11 cellular contexts compared by ENCODE assay signal in the genomic region with DNA sequence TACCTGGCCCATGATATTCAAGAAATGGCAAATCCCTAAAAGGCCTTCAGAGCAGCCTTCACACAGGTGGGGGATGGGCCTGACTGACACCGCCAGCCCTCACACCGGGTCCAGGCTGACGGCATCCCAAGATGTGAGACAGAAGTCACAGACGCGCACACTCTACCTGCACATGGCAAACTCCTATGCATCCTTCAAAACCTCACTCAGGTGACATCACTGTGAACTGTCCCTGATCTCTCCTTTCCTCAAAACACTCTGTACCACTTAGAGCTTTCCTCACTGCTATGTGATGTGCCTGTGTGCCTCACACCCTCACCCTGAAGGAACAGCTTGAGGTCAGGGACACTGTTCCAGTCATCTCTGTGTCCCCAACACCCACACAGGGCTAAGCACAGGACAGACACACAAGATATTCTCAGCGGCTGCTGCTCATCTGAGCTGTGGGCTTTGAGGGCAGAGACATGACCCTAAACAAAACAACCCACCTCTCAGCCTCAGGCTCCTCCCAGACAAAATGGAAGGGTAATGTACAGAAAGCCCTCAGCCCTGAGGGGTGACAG. TPM values are rescaled to one million over a fixed set of nuclear protein-coding genes. Genes with fewer than 3 reads are reported as not detected.
DNase-seq lines count a peak whose midpoint lies in the region; ATAC-seq and TF ChIP-seq lines count a peak whose summit lies in the region.
"Had no signal": no experiment of that assay in that cellular context is flagged by ENCODE, and none has a peak within 500 bp of the region (broad histone marks: within the 10 kb centered on the region; RNA-seq: fewer than 3 reads in every experiment).

No MANE protein-coding gene starts in this region.

- BruUV-seq in MCF 10A (replicated peaks; lab: Mats Ljungman, UMichigan): no TSS peak
- BruUV-seq in mammary epithelial cell (replicated peaks; lab: Mats Ljungman, UMichigan): no TSS peak

- H3K9me3 ChIP-seq in mammary epithelial cell (replicated peaks; ENCODE audit: insufficient read depth, low read length): no peaks in the 10 kb centered on the region
- no peaks in the 10 kb centered on the region for H3K9me3 ChIP-seq in naive thymus-derived CD4-positive, alpha-beta T cell (ENCODE audit: control insufficient read depth in 2 of 3, low read length in 3 of 3)
- H3K9me3 ChIP-seq in vagina: no peaks in the 10 kb centered on the region
- H3K9me3 ChIP-seq: esophagus muscularis mucosa had no signal

- H2AFZ ChIP-seq in mammary epithelial cell (ENCODE audit: low read depth, low read length): no peak overlapping the region

- H3K27me3 ChIP-seq in mammary epithelial cell (ENCODE audit: insufficient read depth, low read length): no peaks in the 10 kb centered on the region
- H3K27me3 ChIP-seq in naive thymus-derived CD4-positive, alpha-beta T cell (ENCODE audit: control insufficient read depth in 2 of 2, insufficient read depth in 2 of 2, low read length in 2 of 2): no peaks in the 10 kb centered on the region
- H3K27me3 ChIP-seq in vagina: no peaks in the 10 kb centered on the region
- H3K27me3 ChIP-seq: esophagus muscularis mucosa had no signal

- H3K36me3 Mint-ChIP-seq in MCF 10A (ENCODE audit: insufficient read depth, unreplicated experiment): peaks cover 6% of the 10 kb centered on the region
- peaks cover 8% of the 10 kb centered on the region for H3K36me3 Mint-ChIP-seq in activated naive CD8-positive, alpha-beta T cell treated with anti-CD3 and anti-CD28 coated beads for 36 hours
- H3K36me3 Mint-ChIP-seq in naive thymus-derived CD4-positive, alpha-beta T cell: peaks cover 0 to 12% (median 4%) of the 10 kb centered on the region in 5 donors

- H3K27me3 Mint-ChIP-seq in MCF 10A (ENCODE audit: insufficient read depth, unreplicated experiment): no peaks in the 10 kb centered on the region
- H3K27me3 Mint-ChIP-seq in activated naive CD8-positive, alpha-beta T cell treated with anti-CD3 and anti-CD28 coated beads for 36 hours: no peaks in the 10 kb centered on the region
- H3K27me3 Mint-ChIP-seq in naive thymus-derived CD4-positive, alpha-beta T cell: no peaks in the 10 kb centered on the region

- in situ Hi-C loops in mammary epithelial cell (cut with MboI; ENCODE audit: low sequenced_read_pairs in 2 of 2): no loop called here

- H3K27ac Mint-ChIP-seq in MCF 10A (ENCODE audit: low read depth, unreplicated experiment): peak overlapping the region; percentile 63
- H3K27ac Mint-ChIP-seq in activated naive CD8-positive, alpha-beta T cell treated with anti-CD3 and anti-CD28 coated beads for 36 hours: peak overlapping the region; percentile 95
- peak overlapping the region; percentile 94 to 99 (median 98) for H3K27ac Mint-ChIP-seq in naive thymus-derived CD4-positive, alpha-beta T cell

- POLR2A ChIA-PET in MCF 10A (lab: Yijun Ruan, JAX): interaction anchor here (1.3 kb wide), 1 partner anchor 26 kb away, joined by 3 read pairs; no protein-coding TSS in a partner anchor
- POLR2A ChIA-PET in naive thymus-derived CD4-positive, alpha-beta T cell (lab: Charles Lee): interaction anchor here (2.0 to 4.2 kb wide), 4 partner anchors 12 to 27 kb away, joined by 6 to 21 read pairs (median 8); a partner anchor contains a TSS

- H3K79me2 ChIP-seq in mammary epithelial cell (ENCODE audit: insufficient read depth, low read length): no peaks in the 10 kb centered on the region

- H3K27ac ChIP-seq in mammary epithelial cell (ENCODE audit: insufficient read depth, low read depth, low read length) (no peak overlapping the region), vagina (peak overlapping the region; percentile 95)
- peak overlapping the region; percentile 89 for H3K27ac ChIP-seq in naive thymus-derived CD4-positive, alpha-beta T cell (ENCODE audit: low read depth, low read length)
- H3K27ac ChIP-seq: esophagus muscularis mucosa had no signal

- intact Hi-C loops in MCF 10A (cut with micrococcal nuclease) (no loop called here), mammary epithelial cell (cut with micrococcal nuclease) (no loop called here), vagina (cut with DNase I) (no loop called here)
- intact Hi-C loops in naive thymus-derived CD4-positive, alpha-beta T cell (cut with micrococcal nuclease): no loop called here

- H3K9me3 Mint-ChIP-seq in MCF 10A (ENCODE audit: unreplicated experiment): no peaks in the 10 kb centered on the region
- H3K9me3 Mint-ChIP-seq in activated naive CD8-positive, alpha-beta T cell treated with anti-CD3 and anti-CD28 coated beads for 36 hours: no peaks in the 10 kb centered on the region
- no peaks in the 10 kb centered on the region for H3K9me3 Mint-ChIP-seq in naive thymus-derived CD4-positive, alpha-beta T cell

- ATAC-seq in naive thymus-derived CD4-positive, alpha-beta T cell: no peak

- CTCF ChIA-PET in MCF 10A (lab: Yijun Ruan, JAX): interaction anchor here (0.5 to 1.9 kb wide), 3 partner anchors 10 to 71 kb away, joined by 3 to 7 read pairs (median 4); no protein-coding TSS in a partner anchor
- CTCF ChIA-PET in mammary epithelial cell (lab: Charles Lee; ENCODE audit: low non-redundant PET): no interaction called here
- CTCF ChIA-PET in naive thymus-derived CD4-positive, alpha-beta T cell (lab: Charles Lee): interaction anchor here (1.1 to 2.5 kb wide), 4 partner anchors 8 to 29 kb away, joined by 3 to 9 read pairs (median 6); no protein-coding TSS in a partner anchor

- no peaks in the 10 kb centered on the region for H3K36me3 ChIP-seq in mammary epithelial cell (ENCODE audit: insufficient read depth, low read length)
- H3K36me3 ChIP-seq in naive thymus-derived CD4-positive, alpha-beta T cell (ENCODE audit: control insufficient read depth in 2 of 3, insufficient read depth in 3 of 3, low read length in 3 of 3): peaks cover 0 to 25% (median 3%) of the 10 kb centered on the region in 3 experiments
- H3K36me3 ChIP-seq in vagina: no peaks in the 10 kb centered on the region
- H3K36me3 ChIP-seq: esophagus muscularis mucosa had no signal

- H3K4me1 ChIP-seq in mammary epithelial cell (ENCODE audit: insufficient read depth, low read length) (peaks cover 3% of the 10 kb centered on the region), vagina (peaks cover 94% of the 10 kb centered on the region)
- peaks cover 63 to 75% of the 10 kb centered on the region in 2 donors for H3K4me1 ChIP-seq in naive thymus-derived CD4-positive, alpha-beta T cell (ENCODE audit: control insufficient read depth in 2 of 2, insufficient read depth in 2 of 2, low read length in 2 of 2)

- no peak overlapping the region for H3K4me3 Mint-ChIP-seq in MCF 10A (ENCODE audit: unreplicated experiment)
- peak overlapping the region; percentile 90 for H3K4me3 Mint-ChIP-seq in activated naive CD8-positive, alpha-beta T cell treated with anti-CD3 and anti-CD28 coated beads for 36 hours
- peak overlapping the region; percentile 89 to 97 (median 94) for H3K4me3 Mint-ChIP-seq in naive thymus-derived CD4-positive, alpha-beta T cell

- no peaks in the 10 kb centered on the region for H4K20me1 ChIP-seq in mammary epithelial cell (ENCODE audit: insufficient read depth, low read length)

- H3K9ac ChIP-seq in mammary epithelial cell (ENCODE audit: insufficient read depth, low read length): no peak overlapping the region

- DNase-seq in MCF 10A (ENCODE audit: unreplicated experiment): no peak
- no peak for DNase-seq in mammary epithelial cell
- peak; percentile 18 for DNase-seq in activated naive CD8-positive, alpha-beta T cell treated with anti-CD3 and anti-CD28 coated beads for 36 hours
- no peak for DNase-seq in naive thymus-derived CD4-positive, alpha-beta T cell
- DNase-seq in vagina (ENCODE audit: extremely low spot score in 2 of 2): no peak
- DNase-seq in AG20443 (ENCODE audit: low spot score): no peak
- no peak for DNase-seq in NCI-H748 treated with DMSO at 0.1 percent for 48 hours (lab: John Stamatoyannopoulos, UW)
- no peak for DNase-seq in midbrain (lab: John Stamatoyannopoulos, UW)
- DNase-seq: GDM1, NCI-H1436 treated with DMSO at 0.1 percent for 48 hours had no signal

- H3K4me3 ChIP-seq in mammary epithelial cell (replicated peaks in 1 of 3; ENCODE audit: insufficient read depth in 1 of 3, low read depth in 2 of 3, low read length in 3 of 3) (no peak overlapping the region), vagina (no peak overlapping the region)
- peak overlapping the region; percentile 99 for H3K4me3 ChIP-seq in naive thymus-derived CD4-positive, alpha-beta T cell (ENCODE audit: low read length)
- H3K4me3 ChIP-seq: esophagus muscularis mucosa had no signal

- 94% methylated on average over 6 of the region's 6 CpGs for WGBS in mammary epithelial cell (ENCODE audit: low coverage, missing lambda C conversion rate)

- no peak overlapping the region for H3K4me2 ChIP-seq in mammary epithelial cell (ENCODE audit: insufficient read depth, low read depth, low read length)

- dilution Hi-C loops in mammary epithelial cell (cut with HindIII; ENCODE audit: low sequenced_read_pairs): loop anchor here (5.0 kb wide), 1 partner anchor 98 kb away; no protein-coding TSS in a partner anchor

- peaks cover 48% of the 10 kb centered on the region for H3K4me1 Mint-ChIP-seq in MCF 10A (ENCODE audit: insufficient read depth, unreplicated experiment)
- peaks cover 60% of the 10 kb centered on the region for H3K4me1 Mint-ChIP-seq in activated naive CD8-positive, alpha-beta T cell treated with anti-CD3 and anti-CD28 coated beads for 36 hours
- H3K4me1 Mint-ChIP-seq in naive thymus-derived CD4-positive, alpha-beta T cell: peaks cover 63 to 87% (median 78%) of the 10 kb centered on the region in 7 donors

- TF ChIP-seq CTCF in MCF 10A (IDR thresholded peaks at IDR 0.05; ENCODE audit: unreplicated experiment): no peak
- TF ChIP-seq CTCF in mammary epithelial cell (conservative IDR thresholded peaks at IDR 0.05 in 1 of 2, IDR thresholded peaks at IDR 0.05 in 1 of 2; ENCODE audit: extremely low read depth in 1 of 2, insufficient read depth in 1 of 2, low read depth in 1 of 2, low read length in 2 of 2): no peak
- no peak for TF ChIP-seq CTCF in vagina (IDR thresholded peaks at IDR 0.05)

- TF ChIP-seq POLR2A in vagina (IDR thresholded peaks at IDR 0.05): no peak

RNA-seq across cellular contexts. Expression of a gene that starts 27.5 kb away (rescaled TPM):
- total RNA-seq in MCF 10A (2022) (22.4 and 29.6 TPM in 2 replicates), mammary epithelial cell (1 to 10 TPM; 5.1 to 7.3 TPM), vagina (60.9 TPM)
- polyA plus RNA-seq in mammary epithelial cell: 0.88 TPM
- polyA minus RNA-seq in mammary epithelial cell: not detected
- 100 to 1,000 TPM in 1 of 2 experiments, 10 to 100 TPM in 1; 98.8 to 101 TPM for total RNA-seq in activated naive CD8-positive, alpha-beta T cell treated with anti-CD3 and anti-CD28 coated beads for 36 hours
- total RNA-seq in naive thymus-derived CD4-positive, alpha-beta T cell: 100 to 1,000 TPM; 103 to 120 (median 109) TPM
- polyA plus RNA-seq in naive thymus-derived CD4-positive, alpha-beta T cell: 100 to 1,000 TPM; 158 to 161 TPM
